In the genomic region with DNA sequence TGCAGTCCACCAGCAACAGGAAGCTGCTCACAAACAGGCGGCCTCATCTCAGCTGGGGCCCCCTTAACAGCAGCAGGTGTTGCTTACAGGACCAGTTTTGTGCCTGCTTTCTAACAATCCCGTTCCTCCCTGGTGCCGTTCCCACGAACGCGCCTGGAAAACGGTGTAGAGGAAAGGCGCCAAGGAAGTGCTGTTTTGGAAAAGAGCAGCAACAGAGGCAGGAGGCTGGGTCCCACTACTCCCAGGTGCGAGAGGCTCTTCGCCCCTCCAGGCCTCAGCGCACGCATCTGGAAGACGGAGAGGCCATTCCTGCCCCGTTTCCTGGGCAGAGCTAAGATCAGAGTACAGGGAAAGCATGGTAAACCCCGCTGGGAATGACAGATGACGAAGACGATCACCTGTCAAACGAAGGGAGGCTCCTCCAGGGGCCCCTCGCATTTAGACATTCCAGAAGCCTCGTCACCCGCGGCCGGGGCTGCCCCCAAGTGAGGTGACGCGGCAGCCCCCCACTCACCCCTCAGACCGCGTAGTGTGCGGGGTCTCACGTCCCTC, we compare ENCODE assay signal across 8 cellular contexts. TPM values are rescaled to one million over a fixed set of nuclear protein-coding genes. Genes with fewer than 3 reads are reported as not detected.
A peak's percentile ranks its signal among the peaks of the same experiment; 100 is the strongest.
DNase-seq lines count a peak whose midpoint lies in the region; ATAC-seq and TF ChIP-seq lines count a peak whose summit lies in the region.

No MANE protein-coding gene starts in this region.

- no peaks in the 10 kb centered on the region for H3K9me3 Mint-ChIP-seq in CD8-positive, alpha-beta memory T cell
- H3K9me3 Mint-ChIP-seq in natural killer cell, result no peaks in the 10 kb centered on the region

- peaks cover 32 to 39% (median 33%) of the 10 kb centered on the region in 3 donors for H3K4me1 Mint-ChIP-seq in CD8-positive, alpha-beta memory T cell
- peaks cover 19 to 34% of the 10 kb centered on the region in 2 donors for H3K4me1 Mint-ChIP-seq in natural killer cell

- H3K9me3 ChIP-seq in CD8-positive, alpha-beta memory T cell (ENCODE audit: low read length), result no peaks in the 10 kb centered on the region
- no peaks in the 10 kb centered on the region for H3K9me3 ChIP-seq in uterus

- peak overlapping the region; percentile 86 for H3K4me3 ChIP-seq in CD8-positive, alpha-beta memory T cell (ENCODE audit: low read length)
- peak overlapping the region; percentile 81 to 89 for H3K4me3 ChIP-seq in uterus

- H3K36me3 Mint-ChIP-seq in CD8-positive, alpha-beta memory T cell, result peaks cover 0 to 10% (median 0%) of the 10 kb centered on the region in 3 donors
- no peaks in the 10 kb centered on the region for H3K36me3 Mint-ChIP-seq in natural killer cell

- peak overlapping the region; percentile 91 to 99 (median 97) for H3K27ac Mint-ChIP-seq in CD8-positive, alpha-beta memory T cell
- H3K27ac Mint-ChIP-seq in natural killer cell, result peak overlapping the region; percentile 88 to 95

- TF ChIP-seq POLR2A in uterus (IDR thresholded peaks at IDR 0.05), result no peak

- no peaks in the 10 kb centered on the region for H3K36me3 ChIP-seq in CD8-positive, alpha-beta memory T cell (ENCODE audit: insufficient read depth, low read length)
- H3K36me3 ChIP-seq in uterus, result no peaks in the 10 kb centered on the region

- TF ChIP-seq CTCF in natural killer cell (IDR thresholded peaks at IDR 0.05) (no peak), uterus (IDR thresholded peaks at IDR 0.05) (no peak)

- ATAC-seq in GM21447 (IDR thresholded peaks at IDR 0.05; ENCODE audit: unreplicated experiment) (peak; percentile 22), natural killer cell (no peak)

- peak in 2 of 5 donors; percentile 6 to 31 for DNase-seq in CD8-positive, alpha-beta memory T cell
- peak; percentile 40 for DNase-seq in M059J (ENCODE audit: low read depth)
- peak; percentile 5 for DNase-seq in activated T-cell treated with anti-CD3 and anti-CD28 coated beads for 24 hours (ENCODE audit: low read depth)
- peak; percentile 5 for DNase-seq in fibroblast of peridontal ligament (ENCODE audit: extremely low read depth)
- DNase-seq in natural killer cell, result peak; percentile 23
- peak in 1 of 2 donors; percentile 31 for DNase-seq in uterus
- DNase-seq in NCI-H1930 (lab: John Stamatoyannopoulos, UW), result no peak

- intact Hi-C loops in natural killer cell (cut with micrococcal nuclease) (loop anchor here (1.0 to 5.0 kb wide), 2 partner anchors 27 to 118 kb away; a partner anchor contains a TSS), uterus (cut with DNase I; ENCODE audit: low total_unique reads) (no loop called here)

- H3K4me1 ChIP-seq in CD8-positive, alpha-beta memory T cell (ENCODE audit: insufficient read depth, low read length), result peaks cover 24% of the 10 kb centered on the region
- peaks cover 5 to 6% of the 10 kb centered on the region in 2 donors for H3K4me1 ChIP-seq in uterus

- peak overlapping the region; percentile 60 for H3K27ac ChIP-seq in CD8-positive, alpha-beta memory T cell (ENCODE audit: low read depth, low read length)
- H3K27ac ChIP-seq in uterus, result peak overlapping the region; percentile 90 to 95

- H3K27me3 ChIP-seq in CD8-positive, alpha-beta memory T cell (ENCODE audit: insufficient read depth, low read length, poor library complexity, severe bottlenecking), result no peaks in the 10 kb centered on the region
- H3K27me3 ChIP-seq in uterus, result no peaks in the 10 kb centered on the region

- H3K27me3 Mint-ChIP-seq in CD8-positive, alpha-beta memory T cell, result peaks cover 0 to 2% of the 10 kb centered on the region in 2 donors
- H3K27me3 Mint-ChIP-seq in natural killer cell (ENCODE audit: low read depth in 2 of 2), result no peaks in the 10 kb centered on the region

- H3K4me3 Mint-ChIP-seq in CD8-positive, alpha-beta memory T cell, result peak overlapping the region; percentile 84 to 97 (median 94)
- H3K4me3 Mint-ChIP-seq in natural killer cell, result peak overlapping the region; percentile 94

- POLR2A ChIA-PET in CD8-positive, alpha-beta memory T cell (lab: Charles Lee), result interaction anchor here (0.6 to 1.3 kb wide), 5 partner anchors 27 to 1062 kb away, joined by 3 to 12 read pairs (median 3); a partner anchor contains a TSS

- CTCF ChIA-PET in CD8-positive, alpha-beta memory T cell (lab: Charles Lee), result interaction anchor here (0.7 to 1.1 kb wide), 2 partner anchors 42 to 639 kb away, joined by 3 to 6 read pairs; no protein-coding TSS in a partner anchor

RNA-seq across cellular contexts. Expression of a gene that starts 0.6 kb away (rescaled TPM):
- total RNA-seq in CD8-positive, alpha-beta memory T cell, result 10 to 100 TPM; 15.5 to 16.0 TPM
- 26.6 TPM for polyA plus RNA-seq in CD8-positive, alpha-beta memory T cell
- 5.2 and 10.1 TPM in 2 replicates for total RNA-seq in M059J (2014; rRNA removed; shearing (Covaris generic))
- total RNA-seq in natural killer cell (10 to 100 TPM; 48.1 to 53.6 (median 51.8) TPM), uterus (10 to 100 TPM; 10.6 to 74.2 (median 32.9) TPM)

RNA-seq across cellular contexts. Expression of a gene that starts 27.0 kb away (rescaled TPM):
- total RNA-seq in CD8-positive, alpha-beta memory T cell, result 10 to 100 TPM; 35.9 to 37.1 TPM
- 54.2 TPM for polyA plus RNA-seq in CD8-positive, alpha-beta memory T cell
- total RNA-seq in M059J (2014; rRNA removed; shearing (Covaris generic)), result 71.8 and 114 TPM in 2 replicates
- 10 to 100 TPM; 24.1 to 30.0 (median 25.0) TPM for total RNA-seq in natural killer cell
- 100 to 1,000 TPM in 1 of 4 donors, 10 to 100 TPM in 3; 26.1 to 108 (median 46.7) TPM for total RNA-seq in uterus

Comparison
In these comparisons a context has a peak if more than half of its experiments do, and no peak if none do; other contexts are left out.
1. DNase-seq: peak in M059J (single experiment), activated T-cell treated with anti-CD3 and anti-CD28 coated beads for 24 hours (single experiment), fibroblast of peridontal ligament (single experiment) and natural killer cell (single experiment); none in NCI-H1930 (0 of 2).